Comparison of ENCODE assay signal across 8 cellular contexts in genomic region chr1:179082308-179083030, GRCh38. TPM values are rescaled to one million over a fixed set of nuclear protein-coding genes. Genes with fewer than 3 reads are reported as not detected.
DNase-seq lines count a peak whose midpoint lies in the region; ATAC-seq and TF ChIP-seq lines count a peak whose summit lies in the region.

No MANE protein-coding gene starts in this region.

- TF ChIP-seq CTCF in WI38 (IDR thresholded peaks at IDR 0.05; ENCODE audit: low read depth, low read length): no peak
- TF ChIP-seq CTCF in lung (IDR thresholded peaks at IDR 0.05; ENCODE audit: control extremely low read depth, extremely low read depth): no peak

- H3K4me1 Mint-ChIP-seq in stimulated activated effector memory CD8-positive, alpha-beta T cell treated with anti-CD3 and anti-CD28 coated beads, Interleukin-12 subunit alpha, Interleukin-12 subunit beta, amount 100 ng/mL, for 72 hours: peaks cover 16% of the 10 kb centered on the region

- peak overlapping the region; percentile 90 for H3K4me3 Mint-ChIP-seq in stimulated activated effector memory CD8-positive, alpha-beta T cell treated with anti-CD3 and anti-CD28 coated beads, Interleukin-12 subunit alpha, Interleukin-12 subunit beta, amount 100 ng/mL, for 72 hours

- H3K9me3 Mint-ChIP-seq in stimulated activated effector memory CD8-positive, alpha-beta T cell treated with anti-CD3 and anti-CD28 coated beads, Interleukin-12 subunit alpha, Interleukin-12 subunit beta, amount 100 ng/mL, for 72 hours: no peaks in the 10 kb centered on the region

- no peaks in the 10 kb centered on the region for H3K27me3 ChIP-seq in lung (ENCODE audit: control insufficient read depth, insufficient read depth)

- peaks cover 0 to 5% of the 10 kb centered on the region in 2 donors for H3K4me1 ChIP-seq in lung (ENCODE audit: control insufficient read depth in 2 of 2, insufficient read depth in 2 of 2, low read length in 2 of 2)

- WGBS in lung, 2 donors: 0% methylated on average over 49 to 54 of the region's 54 CpGs

- H3K27ac Mint-ChIP-seq in stimulated activated effector memory CD8-positive, alpha-beta T cell treated with anti-CD3 and anti-CD28 coated beads, Interleukin-12 subunit alpha, Interleukin-12 subunit beta, amount 100 ng/mL, for 72 hours: peak overlapping the region; percentile 93

- H3K4me3 ChIP-seq in GM08714 (ENCODE audit: low read length) (peak overlapping the region; percentile 82), WI38 (ENCODE audit: low read depth, low read length) (peak overlapping the region; percentile 83), lung (peak overlapping the region; percentile 90)
- peak overlapping the region; percentile 69 for H3K4me3 ChIP-seq in Jurkat, Clone E6-1 (ENCODE audit: low read length)

- peak overlapping the region; percentile 82 to 97 for H3K27ac ChIP-seq in lung (ENCODE audit: low read depth in 1 of 2, low read length in 1 of 2)

- no peaks in the 10 kb centered on the region for H3K9me3 ChIP-seq in lung (ENCODE audit: control insufficient read depth in 2 of 2, insufficient read depth in 1 of 2, low read length in 1 of 2)

- no peak for DNase-seq in Jurkat, Clone E6-1 (ENCODE audit: low read depth, low spot score)
- DNase-seq in dermis blood vessel endothelial cell (peak; percentile 47), lung (ENCODE audit: low spot score) (peak; percentile 34), middle frontal gyrus (ENCODE audit: extremely low spot score, low spot score) (no peak)
- peak; percentile 21 to 75 for DNase-seq in stimulated activated effector memory CD8-positive, alpha-beta T cell treated with anti-CD3 and anti-CD28 coated beads, Interleukin-12 subunit alpha, Interleukin-12 subunit beta, amount 100 ng/mL, for 72 hours (ENCODE audit: low spot score in 2 of 2)

- H3K36me3 Mint-ChIP-seq in stimulated activated effector memory CD8-positive, alpha-beta T cell treated with anti-CD3 and anti-CD28 coated beads, Interleukin-12 subunit alpha, Interleukin-12 subunit beta, amount 100 ng/mL, for 72 hours: peaks cover 41% of the 10 kb centered on the region

- H3K36me3 ChIP-seq in lung (ENCODE audit: control insufficient read depth in 2 of 2, insufficient read depth in 2 of 2, low read length in 2 of 2): peaks cover 0 to 11% of the 10 kb centered on the region in 2 donors

- ATAC-seq in GM21786 (IDR thresholded peaks at IDR 0.05; ENCODE audit: unreplicated experiment): peak; percentile 1
- peak; percentile 15 for ATAC-seq in lung (ENCODE audit: insufficient read depth, low FRiP score)
- ATAC-seq in stimulated activated effector memory CD8-positive, alpha-beta T cell treated with anti-CD3 and anti-CD28 coated beads, Interleukin-12 subunit alpha, Interleukin-12 subunit beta, amount 100 ng/mL, for 72 hours: peak; percentile 53

RNA-seq across cellular contexts. Expression of gene TOR3A, which starts 0.6 kb away (rescaled TPM):
- polyA plus RNA-seq in Jurkat, Clone E6-1 (2012; ENCODE audit: insufficient read depth, insufficient read length): 16.6 TPM
- 36.4 and 40.5 TPM in 2 replicates for total RNA-seq in dermis blood vessel endothelial cell
- total RNA-seq in lung: 10 to 100 TPM; 30.1 to 33.8 TPM
- polyA plus RNA-seq in lung: 10 to 100 TPM; 14.4 to 44.8 TPM

RNA-seq across cellular contexts. Expression of gene FAM20B, which starts 56.8 kb away (rescaled TPM):
- 13.3 TPM for polyA plus RNA-seq in Jurkat, Clone E6-1 (2012; ENCODE audit: insufficient read depth, insufficient read length)
- 27.4 and 45.2 TPM in 2 replicates for total RNA-seq in dermis blood vessel endothelial cell
- 10 to 100 TPM; 24.3 to 35.8 TPM for total RNA-seq in lung
- polyA plus RNA-seq in lung: 10 to 100 TPM in 1 of 2 donors, 1 to 10 TPM in 1; 7.9 to 13.7 TPM

Comparison
In these comparisons a context has a peak if more than half of its experiments do, and no peak if none do; other contexts are left out.
1. ATAC-seq: peak in every context shown above with its lines; median percentile 53 in stimulated activated effector memory CD8-positive, alpha-beta T cell treated with anti-CD3 and anti-CD28 coated beads, Interleukin-12 subunit alpha, Interleukin-12 subunit beta, amount 100 ng/mL, for 72 hours; 15 in lung; 1 in GM21786.
2. DNase-seq: peak in dermis blood vessel endothelial cell (single experiment), lung (single experiment) and stimulated activated effector memory CD8-positive, alpha-beta T cell treated with anti-CD3 and anti-CD28 coated beads, Interleukin-12 subunit alpha, Interleukin-12 subunit beta, amount 100 ng/mL, for 72 hours (2 of 2); none in Jurkat, Clone E6-1 (single experiment) and middle frontal gyrus (single experiment).
3. Peak in every context shown above with its lines, with median percentiles within 50 percentile points of each other: H3K4me3 ChIP-seq.